In the genomic region with DNA sequence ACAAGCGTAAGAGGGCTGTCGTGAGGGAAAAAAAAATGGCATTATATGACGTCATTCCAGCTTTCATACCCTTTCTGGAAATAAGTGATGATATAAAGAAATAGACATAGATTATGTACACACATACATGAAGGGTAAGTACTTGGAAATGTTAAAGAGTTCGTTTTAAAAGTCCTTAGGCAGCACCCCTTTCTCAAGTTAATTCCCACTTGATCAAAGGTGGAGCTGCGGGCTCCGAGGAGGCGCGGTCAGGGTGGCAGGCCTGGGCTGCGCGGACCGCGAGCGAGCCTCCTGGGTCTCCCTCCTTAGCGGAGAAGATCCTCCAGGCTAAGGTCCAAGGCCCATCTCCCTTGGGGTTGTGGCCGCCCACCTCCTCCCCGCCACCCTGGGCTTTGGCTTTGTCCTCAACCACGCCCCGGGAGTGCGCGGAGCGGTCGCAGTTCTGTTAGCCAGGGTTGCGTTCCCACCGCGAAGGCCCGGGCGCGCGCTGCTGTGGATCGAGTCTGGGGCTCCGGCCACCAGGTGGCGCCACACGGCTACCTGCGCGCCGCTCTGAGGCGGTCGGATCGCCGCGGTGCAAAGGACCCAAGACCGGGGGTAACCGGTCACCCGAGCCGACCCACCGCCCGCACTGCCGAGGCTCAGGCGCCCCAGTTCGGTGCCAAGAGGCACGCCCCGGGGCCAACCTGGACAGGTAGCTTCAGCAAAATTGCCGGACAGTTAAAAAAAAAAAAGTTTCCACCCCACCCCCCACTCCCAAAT, we compare ENCODE assay signal across 9 cellular contexts.
DNase-seq lines count a peak whose midpoint lies in the region; ATAC-seq, FAIRE-seq and TF ChIP-seq lines count a peak whose summit lies in the region.
"Had no signal": no experiment of that assay in that cellular context is flagged by ENCODE, and none has a peak within 500 bp of the region (broad histone marks: within the 10 kb centered on the region; RNA-seq: fewer than 3 reads in every experiment).

No MANE protein-coding gene starts in this region.

- H3K9me3 ChIP-seq in adipocyte (ENCODE audit: control insufficient read depth, low read length): no peaks in the 10 kb centered on the region
- no peaks in the 10 kb centered on the region for H3K9me3 ChIP-seq in right atrium auricular region

- H3K27ac ChIP-seq in right atrium auricular region (no peak overlapping the region), rectal smooth muscle tissue (ENCODE audit: low read depth, low read length) (peak overlapping the region; percentile 59)

- no peaks in the 10 kb centered on the region for H3K36me3 ChIP-seq in adipocyte (ENCODE audit: control insufficient read depth, insufficient read depth, low read length, severe bottlenecking)
- H3K36me3 ChIP-seq in right atrium auricular region: no peaks in the 10 kb centered on the region
- H3K36me3 ChIP-seq in rectal smooth muscle tissue (ENCODE audit: control insufficient read depth, insufficient read depth, low read length): no peaks in the 10 kb centered on the region

- TF ChIP-seq CTCF in LNCaP clone FGC (IDR thresholded peaks at IDR 0.05; ENCODE audit: control insufficient read depth, extremely low read depth, insufficient read depth): peak; percentile 76
- TF ChIP-seq CTCF in right atrium auricular region (IDR thresholded peaks at IDR 0.05): peak; percentile 80 to 97

- H3K27me3 ChIP-seq in adipocyte (replicated peaks; ENCODE audit: control insufficient read depth, insufficient read depth, low read length) (no peaks in the 10 kb centered on the region), right atrium auricular region (no peaks in the 10 kb centered on the region), rectal smooth muscle tissue (ENCODE audit: control insufficient read depth, insufficient read depth, low read length) (no peaks in the 10 kb centered on the region)

- H3K9ac ChIP-seq in adipocyte (ENCODE audit: low read length) (peak overlapping the region; percentile 68), rectal smooth muscle tissue (ENCODE audit: low read length) (no peak overlapping the region)

- DNase-seq in D341Med (ENCODE audit: low spot score) (peak; percentile 91), LNCaP clone FGC (ENCODE audit: low read depth) (no peak), SW480 (ENCODE audit: low spot score) (peak; percentile 62), adipocyte (ENCODE audit: low read depth) (peak; percentile 92), right atrium auricular region (ENCODE audit: low spot score) (peak; percentile 82), urothelium cell line (ENCODE audit: low spot score) (peak; percentile 90)

- FAIRE-seq in urothelium cell line (lab: Jason Lieb, UNC): peak; percentile 44
- FAIRE-seq: islet of Langerhans had no signal

- peak; percentile 56 for ATAC-seq in GM21529 (IDR thresholded peaks at IDR 0.05; ENCODE audit: unreplicated experiment)

- H3K4me3 ChIP-seq in LNCaP clone FGC (ENCODE audit: low read depth, low read length): peak overlapping the region; percentile 44
- H3K4me3 ChIP-seq in adipocyte (ENCODE audit: low read length): peak overlapping the region; percentile 77
- H3K4me3 ChIP-seq in right atrium auricular region: peak overlapping the region; percentile 36 to 56
- peak overlapping the region; percentile 59 for H3K4me3 ChIP-seq in rectal smooth muscle tissue (ENCODE audit: low read length)

- H3K4me1 ChIP-seq in adipocyte (ENCODE audit: control insufficient read depth, insufficient read depth, low read length) (peaks cover 7% of the 10 kb centered on the region), right atrium auricular region (peaks cover 0 to 12% of the 10 kb centered on the region in 2 donors), rectal smooth muscle tissue (ENCODE audit: control insufficient read depth, insufficient read depth, low read length) (peaks cover 12% of the 10 kb centered on the region)
